2 cellular contexts compared by ENCODE assay signal in the genomic region with DNA sequence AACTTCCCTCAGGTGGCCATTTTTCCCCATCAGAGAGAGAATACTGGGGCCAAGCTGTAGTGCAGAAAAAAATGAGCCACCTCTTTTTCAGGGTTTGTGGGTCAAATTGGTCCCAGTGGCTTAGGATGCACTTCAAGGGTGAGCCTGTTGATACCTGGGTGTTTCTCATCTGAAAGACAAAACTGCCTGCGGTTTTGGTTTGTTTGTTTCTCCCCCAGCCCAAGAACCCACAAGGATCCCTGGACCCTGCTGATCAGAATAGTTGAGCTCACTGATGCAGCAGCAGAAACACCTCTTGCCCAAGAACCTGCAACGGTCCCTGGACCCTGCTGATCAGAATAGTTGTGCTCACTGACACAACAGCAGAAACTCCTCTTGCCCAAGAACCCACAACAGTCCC. TPM values are rescaled to one million over a fixed set of nuclear protein-coding genes. Genes with fewer than 3 reads are reported as not detected.
"Had no signal": no experiment of that assay in that cellular context is flagged by ENCODE, and none has a peak within 500 bp of the region (broad histone marks: within the 10 kb centered on the region; RNA-seq: fewer than 3 reads in every experiment).

No MANE protein-coding gene starts in this region.

RNA-seq across cellular contexts. Expression of a gene that starts 13.1 kb away (rescaled TPM):
- total RNA-seq: suprapubic skin, temporal lobe had no signal
